Comparison of ENCODE assay signal across 24 cellular contexts in genomic region chr15:37517506-37517905, GRCh38.
"Had no signal": no experiment of that assay in that cellular context is flagged by ENCODE, and none has a peak within 500 bp of the region (broad histone marks: within the 10 kb centered on the region; RNA-seq: fewer than 3 reads in every experiment).

No MANE protein-coding gene starts in this region.

- H3K4me3 ChIP-seq: coronary artery, dorsolateral prefrontal cortex had no signal

- DNase-seq: activated CD4-positive, alpha-beta memory T cell treated with anti-CD3 and anti-CD28 coated beads, Interleukin-2, amount 10 ng/mL, durations not matched to agents 7 days and 5 days; activated CD4-positive, alpha-beta T cell treated with anti-CD3 and anti-CD28 coated beads for 36 hours; activated CD4-positive, alpha-beta T cell treated with anti-CD3 and anti-CD28 coated beads, Interleukin-2, amount 10 ng/mL, durations not matched to agents 7 days and 5 days; activated CD4-positive, alpha-beta T cell treated with anti-CD3 and anti-CD28 coated beads, Interleukin-2, amount 50 U/mL, for 4 hours; activated CD4-positive, CD25-positive, alpha-beta regulatory T cell; activated CD4-positive, CD25-positive, alpha-beta regulatory T cell treated with anti-CD3 and anti-CD28 coated beads, Interleukin-2, amount 50 U/mL, for 72 hours; activated CD8-positive, alpha-beta memory T cell treated with anti-CD3 and anti-CD28 coated beads, Interleukin-2, amount 50 U/mL, for 48 hours; activated gamma-delta T cell; activated naive CD4-positive, alpha-beta T cell treated with anti-CD3 and anti-CD28 coated beads, Interleukin-2, amount 50 U/mL, for 16 hours; activated naive CD4-positive, alpha-beta T cell treated with Interleukin-2 at 50 U/mL for 16 hours; activated T-cell treated with anti-CD3 and anti-CD28 coated beads for 4 hours; activated T-cell treated with anti-CD3 and anti-CD28 coated beads, Interleukin-2, amount 50 U/mL, for 24 hours; activated T-cell treated with anti-CD3 and anti-CD28 coated beads, Interleukin-2, amount 50 U/mL, for 72 hours; amniotic stem cell; anterior cingulate cortex; brain microvascular endothelial cell; dorsolateral prefrontal cortex; effector memory CD4-positive, alpha-beta T cell; endodermal cell; foreskin fibroblast; head of caudate nucleus; T-helper 2 cell had no signal

- ATAC-seq: activated CD4-positive, alpha-beta T cell treated with anti-CD3 and anti-CD28 coated beads for 36 hours; activated T-cell treated with anti-CD3 and anti-CD28 coated beads, Interleukin-2, amount 50 U/mL, for 72 hours; esophagus mucosa had no signal
